13 cellular contexts compared by ENCODE assay signal in the genomic region with DNA sequence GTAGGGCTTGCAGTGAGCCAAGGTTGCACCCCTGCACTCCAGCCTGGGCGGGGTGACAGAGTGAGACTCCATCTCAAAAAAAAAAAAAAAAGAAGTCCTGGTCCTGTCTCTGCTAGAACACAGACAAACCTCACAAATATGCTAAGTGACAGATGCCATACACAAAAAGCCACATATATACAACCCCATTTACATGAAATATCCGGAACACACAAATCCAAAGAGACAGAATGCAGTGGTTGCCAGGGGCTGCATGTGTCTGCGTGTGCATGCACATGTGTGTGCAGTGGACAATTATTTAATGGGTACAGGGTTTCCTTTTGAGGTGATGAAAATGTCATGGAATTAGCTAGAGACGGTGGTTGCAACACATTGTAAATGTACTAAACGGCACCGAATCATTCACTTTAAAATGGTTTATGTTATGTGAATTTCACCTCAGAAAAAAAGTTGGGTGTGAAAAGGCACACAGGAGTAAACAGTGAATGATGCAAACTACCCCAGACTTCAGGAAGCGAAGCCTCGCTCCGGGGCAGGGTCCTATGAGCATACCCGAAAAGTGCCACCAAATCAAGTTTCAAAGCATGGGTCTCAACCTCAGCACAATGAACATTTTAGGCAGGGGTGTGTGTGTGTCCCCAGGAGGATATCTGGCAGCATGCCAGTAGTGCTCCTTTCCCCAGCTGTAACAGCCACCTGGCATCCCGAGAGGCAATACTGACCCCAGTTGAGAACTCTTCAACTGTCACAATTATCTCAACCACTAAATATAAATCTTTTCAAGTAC. TPM values are rescaled to one million over a fixed set of nuclear protein-coding genes. Genes with fewer than 3 reads are reported as not detected.
DNase-seq lines count a peak whose midpoint lies in the region; ATAC-seq, FAIRE-seq and TF ChIP-seq lines count a peak whose summit lies in the region.
"Had no signal": no experiment of that assay in that cellular context is flagged by ENCODE, and none has a peak within 500 bp of the region (broad histone marks: within the 10 kb centered on the region; RNA-seq: fewer than 3 reads in every experiment).

No MANE protein-coding gene starts in this region.

- H3K4me3 ChIP-seq in Jurkat, Clone E6-1 (ENCODE audit: low read length) = no peak overlapping the region
- no peak overlapping the region for H3K4me3 ChIP-seq in neuronal stem cell (ENCODE audit: low read length in 2 of 2)

- CTCF ChIA-PET in T-cell (lab: Charles Lee) = no interaction called here

- intact Hi-C loops in natural killer cell (cut with micrococcal nuclease) = no loop called here

- H3K4me3 Mint-ChIP-seq in T-cell (peak overlapping the region in 1 of 3 donors; percentile 48), natural killer cell (peak overlapping the region; percentile 85)

- no peak overlapping the region for H2BK12ac ChIP-seq in neuronal stem cell (ENCODE audit: low read length)

- peaks cover 0 to 5% of the 10 kb centered on the region in 2 donors for H3K9me3 ChIP-seq in neuronal stem cell (replicated peaks in 1 of 2; ENCODE audit: control insufficient read depth in 2 of 2, insufficient read depth in 1 of 2, low read depth in 1 of 2, low read length in 2 of 2)

- DNase-seq in GM12891 (ENCODE audit: insufficient read length, low spot score) (no peak), T-cell (no peak), natural killer cell (no peak), neuronal stem cell (ENCODE audit: low spot score) (no peak), SKM-1 treated with dmso at 0.1 percent for 144 hours (lab: John Stamatoyannopoulos, UW; ENCODE audit: unreplicated experiment) (no peak)
- DNase-seq in Jurkat, Clone E6-1 (ENCODE audit: low read depth, low spot score) = peak; percentile 21
- DNase-seq: cortex of kidney, posterior cingulate gyrus, Right ventricle myocardium superior had no signal

- no peaks in the 10 kb centered on the region for H3K27me3 ChIP-seq in neuronal stem cell (ENCODE audit: control insufficient read depth in 3 of 3, insufficient read depth in 3 of 3, low read depth in 1 of 3, low read length in 3 of 3)

- no CpG with 5 or more reads among the region's 11 CpGs for WGBS in neuronal stem cell (ENCODE audit: extremely low coverage in 2 of 2, insufficient read length in 2 of 2, insufficient replicate concordance in 1 of 2), 2 donors

- H3K9me3 Mint-ChIP-seq in T-cell = no peaks in the 10 kb centered on the region
- no peaks in the 10 kb centered on the region for H3K9me3 Mint-ChIP-seq in natural killer cell

- ATAC-seq in T-cell (replicated peaks in 1 of 4) (no peak), natural killer cell (peak; percentile 39 to 57 (median 43)), GM21528 (IDR thresholded peaks at IDR 0.05; ENCODE audit: low FRiP score, unreplicated experiment) (no peak), GM21360 (IDR thresholded peaks at IDR 0.05; ENCODE audit: unreplicated experiment) (no peak)

- H4K8ac ChIP-seq in neuronal stem cell (ENCODE audit: low read depth, low read length) = no peak overlapping the region

- POLR2A ChIA-PET in T-cell (lab: Charles Lee) = no interaction called here

- no peak overlapping the region for H3K18ac ChIP-seq in neuronal stem cell (ENCODE audit: low read length)

- no peak overlapping the region for H2BK5ac ChIP-seq in neuronal stem cell (ENCODE audit: low read length)

- no peak overlapping the region for H3K23ac ChIP-seq in neuronal stem cell (ENCODE audit: low read depth, low read length, poor library complexity)

- no peak overlapping the region for H3K4ac ChIP-seq in neuronal stem cell (ENCODE audit: low read length)

- H3K4me1 Mint-ChIP-seq in T-cell (peaks cover 70 to 72% (median 72%) of the 10 kb centered on the region in 3 donors), natural killer cell (peaks cover 62% of the 10 kb centered on the region in 2 donors)

- no peak overlapping the region for H2BK15ac ChIP-seq in neuronal stem cell (ENCODE audit: low read length)

- peaks cover 3 to 74% of the 10 kb centered on the region in 2 donors for H3K36me3 ChIP-seq in neuronal stem cell (replicated peaks in 1 of 2; ENCODE audit: control insufficient read depth in 2 of 2, insufficient read depth in 2 of 2, low read length in 2 of 2)

- no peak overlapping the region for H3K9ac ChIP-seq in neuronal stem cell (ENCODE audit: low read depth, low read length, poor library complexity)

- no peak overlapping the region for H2BK120ac ChIP-seq in neuronal stem cell (ENCODE audit: low read depth, low read length)

- no peak overlapping the region for H3K14ac ChIP-seq in neuronal stem cell (ENCODE audit: low read length)

- no peak for TF ChIP-seq CTCF in natural killer cell (IDR thresholded peaks at IDR 0.05)

- H3K27me3 Mint-ChIP-seq in T-cell (no peaks in the 10 kb centered on the region), natural killer cell (ENCODE audit: low read depth in 2 of 2) (no peaks in the 10 kb centered on the region)

- H2AFZ ChIP-seq in neuronal stem cell (ENCODE audit: low read length) = no peak overlapping the region

- TF ChIP-seq POLR2A in GM12891 (IDR thresholded peaks at IDR 0.05; ENCODE audit: low read depth, low read length) = no peak

- H3K36me3 Mint-ChIP-seq in T-cell = peaks cover 12% of the 10 kb centered on the region
- H3K36me3 Mint-ChIP-seq in natural killer cell = no peaks in the 10 kb centered on the region

- no peaks in the 10 kb centered on the region for H3K4me1 ChIP-seq in neuronal stem cell (ENCODE audit: control insufficient read depth in 2 of 2, insufficient read depth in 1 of 2, low read depth in 1 of 2, low read length in 2 of 2)

- H3K79me1 ChIP-seq in neuronal stem cell (ENCODE audit: low read depth, low read length) = peaks cover 5% of the 10 kb centered on the region

- peak overlapping the region; percentile 28 to 68 for H3K27ac Mint-ChIP-seq in T-cell
- H3K27ac Mint-ChIP-seq in natural killer cell = peak overlapping the region; percentile 86 to 92

- H2AK5ac ChIP-seq in neuronal stem cell (ENCODE audit: low read depth, low read length) = no peak overlapping the region

- no peak overlapping the region for H3K27ac ChIP-seq in neuronal stem cell (replicated peaks; ENCODE audit: low read length)

- peak; percentile 81 for FAIRE-seq in GM12891 (lab: Jason Lieb, UNC)
- FAIRE-seq: H1, HTR-8/SVneo had no signal

- H4K91ac ChIP-seq in neuronal stem cell (ENCODE audit: low read depth, low read length, poor library complexity) = no peak overlapping the region

- no peak overlapping the region for H3K4me2 ChIP-seq in neuronal stem cell (ENCODE audit: insufficient read depth, low read length, poor library complexity, severe bottlenecking)

TF ChIP-seq in GM12891, 5 proteins besides CTCF, POLR2A, EP300 and RAD21:
- TF ChIP-seq TAF1 (IDR thresholded peaks at IDR 0.05; ENCODE audit: low read depth, low read length) (no peak), PAX5 (IDR thresholded peaks at IDR 0.05; ENCODE audit: insufficient read depth, low read length, severe bottlenecking) (no peak), SPI1 (IDR thresholded peaks at IDR 0.05; ENCODE audit: low read depth, low read length) (no peak), POLR2AphosphoS5 (IDR thresholded peaks at IDR 0.05; ENCODE audit: low read depth, low read length) (0 out of 2 replicates have a peak, but pooled peaks have one; percentile 28)

RNA-seq across cellular contexts. Expression of gene GNB1, which starts 48.3 kb away (rescaled TPM):
- polyA plus RNA-seq in GM12891 (2012; ENCODE audit: low read depth, missing spikeins) = 158 TPM
- polyA plus RNA-seq in Jurkat, Clone E6-1 (2012; ENCODE audit: insufficient read depth, insufficient read length) = 467 TPM
- 100 to 1,000 TPM; 208 to 295 (median 261) TPM for total RNA-seq in T-cell
- 100 to 1,000 TPM; 285 to 304 (median 289) TPM for total RNA-seq in natural killer cell
- polyA plus RNA-seq in neuronal stem cell (2013, experiment 1 of 2) = 291 TPM
- 287 TPM for polyA plus RNA-seq in neuronal stem cell (2013, experiment 2 of 2)

Comparison
In these comparisons a context has a peak if more than half of its experiments do, and no peak if none do; other contexts are left out.
1. ATAC-seq: peak in natural killer cell (3 of 3); none in T-cell (0 of 4), GM21528 (single experiment) and GM21360 (single experiment).